ENCODE assay signal across 9 cellular contexts in the genomic region with DNA sequence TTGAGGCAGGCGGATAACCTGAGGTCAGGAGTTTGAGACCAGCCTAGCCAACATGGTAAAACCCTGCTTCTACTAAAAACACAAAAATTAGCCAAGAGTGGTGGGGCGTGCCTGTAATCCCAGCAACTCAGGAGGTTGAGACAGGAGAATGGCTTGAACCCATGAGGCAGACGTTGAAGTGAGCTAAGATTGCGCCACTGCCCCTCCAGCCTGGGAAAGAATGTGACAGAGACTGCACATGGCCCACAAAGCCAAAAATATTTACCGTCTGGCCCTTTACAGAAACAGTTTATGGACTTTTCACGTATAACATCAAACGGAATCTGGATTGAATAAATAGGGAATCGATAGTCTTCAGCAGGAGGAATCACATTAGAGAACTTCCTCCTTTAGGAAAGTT. TPM values are rescaled to one million over a fixed set of nuclear protein-coding genes. Genes with fewer than 3 reads are reported as not detected.
DNase-seq lines count a peak whose midpoint lies in the region; ATAC-seq, FAIRE-seq and TF ChIP-seq lines count a peak whose summit lies in the region.
"Had no signal": no experiment of that assay in that cellular context is flagged by ENCODE, and none has a peak within 500 bp of the region (broad histone marks: within the 10 kb centered on the region; RNA-seq: fewer than 3 reads in every experiment).

No MANE protein-coding gene starts in this region.

- H3K4me1 Mint-ChIP-seq in CD14-positive monocyte (peaks cover 28% of the 10 kb centered on the region), IgD-negative memory B cell (peaks cover 22 to 33% (median 28%) of the 10 kb centered on the region in 3 donors)

- H3K4me1 ChIP-seq in GM12878 (ENCODE audit: control insufficient read depth, insufficient read depth, low read length) (peaks cover 6% of the 10 kb centered on the region; the same call in 1 of the 2 replicates), mucosa of rectum (ENCODE audit: control insufficient read depth in 2 of 2, insufficient read depth in 2 of 2, low read length in 2 of 2) (peaks cover 23 to 31% of the 10 kb centered on the region in 2 donors)

- intact Hi-C loops in CD14-positive monocyte (cut with micrococcal nuclease) (loop anchor here in 1 of 2 donors (10.0 kb wide), 1 partner anchor 232 kb away; the partner anchor contains the start of gene DENR), GM12878 (cut with micrococcal nuclease; ENCODE audit: unreplicated experiment) (loop anchor here (2.0 kb wide), 1 partner anchor 14 kb away; no protein-coding TSS in a partner anchor)

- peak overlapping the region; percentile 4; the same call in 1 of the 2 replicates for H3K9ac ChIP-seq in GM12878 (ENCODE audit: control insufficient read depth, insufficient read depth, low read length)
- peak overlapping the region; percentile 3 to 31 for H3K9ac ChIP-seq in mucosa of rectum (ENCODE audit: low read depth in 1 of 2, low read length in 2 of 2)

- TF ChIP-seq POLR2A in GM12878 (IDR thresholded peaks at IDR 0.05; ENCODE audit: low read depth, low read length) = no peak

- H3K27ac ChIP-seq in GM12878 (ENCODE audit: control insufficient read depth, insufficient read depth) = 0 out of 2 replicates have a peak overlapping the region, but pooled peaks have one; percentile 6
- H3K27ac ChIP-seq in mucosa of rectum (ENCODE audit: low read depth in 2 of 2, low read length in 2 of 2) = no peak overlapping the region
- H3K27ac ChIP-seq: ovary had no signal

- H3K9me3 Mint-ChIP-seq in CD14-positive monocyte = no peaks in the 10 kb centered on the region
- H3K9me3 Mint-ChIP-seq in IgD-negative memory B cell = no peaks in the 10 kb centered on the region

- no peak for TF ChIP-seq RAD21 in GM12878 (IDR thresholded peaks at IDR 0.05; ENCODE audit: insufficient read depth, low read depth, low read length)

- H3K36me3 ChIP-seq in GM12878 (ENCODE audit: control insufficient read depth in 2 of 2, insufficient read depth in 2 of 2, low read length in 1 of 2) = peaks cover 5 to 42% of the 10 kb centered on the region in 2 experiments
- peaks cover 36 to 43% of the 10 kb centered on the region in 2 donors for H3K36me3 ChIP-seq in mucosa of rectum (ENCODE audit: control insufficient read depth in 2 of 2, insufficient read depth in 2 of 2, low read length in 2 of 2)
- H3K36me3 ChIP-seq: ovary had no signal

- H2AFZ ChIP-seq in GM12878 (ENCODE audit: control insufficient read depth, low read depth, low read length) = no peak overlapping the region

- 63% methylated on average over 8 of the region's 8 CpGs for WGBS in GM12878 (ENCODE audit: insufficient coverage, insufficient replicate concordance, low lambda C conversion rate, missing lambda C conversion rate)

- POLR2A ChIA-PET in GM12878 (lab: Charles Lee) = interaction anchor here (0.6 to 9.7 kb wide), 7 partner anchors 11 to 150 kb away, joined by 3 to 160 read pairs (median 4); partner anchors contain the start of gene ZCCHC8

- H3K4me3 ChIP-seq in GM12878 (peak overlapping the region; percentile 69), mucosa of rectum (ENCODE audit: low read length in 2 of 2) (peak overlapping the region; percentile 28 to 56)

- H3K27ac Mint-ChIP-seq in CD14-positive monocyte (peak overlapping the region in 5 of 7 donors; percentile 13 to 75 (median 63)), IgD-negative memory B cell (no peak overlapping the region)

- peaks cover 93% of the 10 kb centered on the region for H3K79me2 ChIP-seq in GM12878 (ENCODE audit: control insufficient read depth, insufficient read depth, low read length)

- H3K27me3 Mint-ChIP-seq in CD14-positive monocyte (ENCODE audit: low read depth in 3 of 3) = peaks cover 0 to 2% (median 0%) of the 10 kb centered on the region in 3 donors
- H3K27me3 Mint-ChIP-seq in IgD-negative memory B cell = no peaks in the 10 kb centered on the region

- no peak for ATAC-seq in GM12878

- RAD21 ChIA-PET in GM12878 (lab: Charles Lee; ENCODE audit: unreplicated experiment) = interaction anchor here (1.3 to 3.0 kb wide), 3 partner anchors 18 to 25 kb away, joined by 3 to 14 read pairs (median 3); partner anchors contain the start of gene ZCCHC8

- DNase-seq in CD14-positive monocyte (ENCODE audit: low spot score) = no peak
- no peak for DNase-seq in GM12878 (ENCODE audit: low read depth, low spot score)
- DNase-seq in foreskin melanocyte = no peak
- no peak for DNase-seq in mesenteric fat pad (ENCODE audit: low spot score)
- DNase-seq in NCI-H128 (lab: John Stamatoyannopoulos, UW; ENCODE audit: unreplicated experiment) = no peak
- no peak for DNase-seq in UCSD-AML1 (lab: John Stamatoyannopoulos, UW; ENCODE audit: unreplicated experiment)
- DNase-seq: ovary had no signal

- FAIRE-seq in GM12878 (lab: Jason Lieb, UNC) = no peak

- H3K4me3 Mint-ChIP-seq in CD14-positive monocyte = no peak overlapping the region
- H3K4me3 Mint-ChIP-seq in IgD-negative memory B cell = peak overlapping the region in 3 of 4 donors; percentile 35 to 94 (median 94)

- 0 out of 2 replicates have a peak, but pooled peaks cover 4% of the 10 kb centered on the region for H4K20me1 ChIP-seq in GM12878 (ENCODE audit: control insufficient read depth, insufficient read depth)

- H3K27me3 ChIP-seq in GM12878 (replicated peaks in 1 of 2; ENCODE audit: control insufficient read depth in 2 of 2, insufficient read depth in 2 of 2, low read length in 1 of 2) = no peaks in the 10 kb centered on the region
- no peaks in the 10 kb centered on the region for H3K27me3 ChIP-seq in mucosa of rectum (ENCODE audit: control insufficient read depth in 2 of 2, insufficient read depth in 2 of 2, low read length in 2 of 2)
- H3K27me3 ChIP-seq: ovary had no signal

- SMC1A ChIA-PET in GM12878 (lab: Charles Lee; ENCODE audit: uncharacterized antibody, unreplicated experiment) = interaction anchor here (0.6 to 2.6 kb wide), 5 partner anchors 10 to 100 kb away, joined by 3 to 34 read pairs (median 3); partner anchors contain the start of gene ZCCHC8

- in situ Hi-C loops in GM12878 (cut with MboI) = no loop called here

- no TSS peak for BruUV-seq in GM12878 (replicated peaks; lab: Mats Ljungman, UMichigan)

- TF ChIP-seq CTCF in CD14-positive monocyte (IDR thresholded peaks at IDR 0.05) = no peak
- TF ChIP-seq CTCF in GM12878 (IDR thresholded peaks at IDR 0.05 in 2 of 3, conservative IDR thresholded peaks at IDR 0.05 in 1 of 3; ENCODE audit: control insufficient read depth in 2 of 3, extremely low read depth in 1 of 3, insufficient read depth in 1 of 3, low read depth in 3 of 3, low read length in 3 of 3) = no peak

- no peak for TF ChIP-seq EP300 in GM12878 (IDR thresholded peaks at IDR 0.05; ENCODE audit: borderline replicate concordance in 1 of 2, control insufficient read depth in 1 of 2, low read depth in 2 of 2, low read length in 2 of 2)

- peak overlapping the region; percentile 46 for H3K4me2 ChIP-seq in GM12878 (ENCODE audit: control insufficient read depth, insufficient read depth)

- H3K36me3 Mint-ChIP-seq in CD14-positive monocyte (peaks cover 42 to 49% of the 10 kb centered on the region in 2 donors), IgD-negative memory B cell (peaks cover 2% of the 10 kb centered on the region)

- H3K9me3 ChIP-seq in GM12878 (replicated peaks; ENCODE audit: control insufficient read depth, insufficient read depth, low read length) (no peaks in the 10 kb centered on the region), mucosa of rectum (ENCODE audit: control insufficient read depth in 2 of 2, low read length in 2 of 2) (no peaks in the 10 kb centered on the region)
- H3K9me3 ChIP-seq: ovary had no signal

- CTCF ChIA-PET in GM12878 (lab: Yijun Ruan, JAX) = interaction anchor here (1.0 to 2.8 kb wide), 6 partner anchors 11 to 124 kb away, joined by 3 to 13 read pairs (median 5); partner anchors contain the start of gene ZCCHC8

RNA-seq across cellular contexts. Expression of gene RSRC2, which starts 3.5 kb away (rescaled TPM):
- polyA plus RNA-seq in CD14-positive monocyte = 10 to 100 TPM in 1 of 2 donors, 1 to 10 TPM in 1; 7.6 to 15.8 TPM
- 61.0 TPM for polyA plus RNA-seq in IgD-negative memory B cell
- 286 and 330 TPM in 2 replicates for total RNA-seq in GM12878 (2013; cell fraction: nucleolus; rRNA removed)
- 53.1 and 58.6 TPM in 2 replicates for total RNA-seq in GM12878 (2014; rRNA removed)
- total RNA-seq in GM12878 (2014; rRNA removed; fragmentation: Illumina TruSeq; extraction: Trizol) = 111 and 114 TPM in 2 replicates
- 50.3 and 58.4 TPM in 2 replicates for total RNA-seq in GM12878 (2021)
- 48.7 TPM for polyA plus RNA-seq in GM12878 (2011; ENCODE audit: low read depth)
- 78.4 and 117 TPM in 2 replicates for polyA plus RNA-seq in GM12878 (2011; rRNA removed)
- 19.2 and 20.0 TPM in 2 replicates for polyA plus RNA-seq in GM12878 (2011; cell fraction: cytosol; rRNA removed)
- polyA plus RNA-seq in GM12878 (2011; cell fraction: nucleus; rRNA removed) = 101 and 108 TPM in 2 replicates
- 62.0 and 71.1 TPM in 2 replicates for polyA plus RNA-seq in GM12878 (2012)
- polyA plus RNA-seq in GM12878 (2014; fragmentation: Illumina TruSeq; extraction: Trizol) = 112 and 155 TPM in 2 replicates
- 10 to 100 TPM; 49.8 to 52.3 TPM for polyA plus RNA-seq in GM12878 (2014; fragmentation: Nextera tagmentation; extraction: Ambion mirVana)
- 56.5 and 63.2 TPM in 2 replicates for polyA plus RNA-seq in GM12878 (2014; rRNA removed)
- polyA plus RNA-seq in GM12878 (2016; fragmentation: Nextera tagmentation; extraction: Ambion mirVana) = 10 to 100 TPM; 56.2 to 62.7 TPM
- 25.2 and 30.7 TPM in 2 replicates for polyA minus RNA-seq in GM12878 (2011; rRNA and poly(A)+ RNA removed)
- 11.7 and 14.7 TPM in 2 replicates for polyA minus RNA-seq in GM12878 (2011; cell fraction: cytosol; rRNA and poly(A)+ RNA removed)
- 40.9 and 71.0 TPM in 2 replicates for polyA minus RNA-seq in GM12878 (2011; cell fraction: nucleus; rRNA and poly(A)+ RNA removed)
- 55.2 TPM for total RNA-seq in mesenteric fat pad

RNA-seq across cellular contexts. Expression of gene KNTC1, which starts 3.8 kb away (rescaled TPM):
- polyA plus RNA-seq in CD14-positive monocyte (under 1 TPM; 0.65 to 0.81 TPM), IgD-negative memory B cell (5.2 TPM), GM12878 (2011; rRNA removed) (88.6 and 112 TPM in 2 replicates), GM12878 (2014; fragmentation: Illumina TruSeq; extraction: Trizol) (84.2 and 111 TPM in 2 replicates), GM12878 (2014; fragmentation: Nextera tagmentation; extraction: Ambion mirVana) (10 to 100 TPM; 37.2 to 38.3 TPM), GM12878 (2014; rRNA removed) (80.2 and 95.0 TPM in 2 replicates), GM12878 (2016; fragmentation: Nextera tagmentation; extraction: Ambion mirVana) (10 to 100 TPM; 52.9 to 64.8 TPM)
- total RNA-seq in GM12878 (2013; cell fraction: nucleolus; rRNA removed) = 424 and 439 TPM in 2 replicates
- total RNA-seq in GM12878 (2014; rRNA removed) (91.4 and 102 TPM in 2 replicates), GM12878 (2014; rRNA removed; fragmentation: Illumina TruSeq; extraction: Trizol) (118 and 120 TPM in 2 replicates), GM12878 (2021) (63.0 and 68.3 TPM in 2 replicates), mesenteric fat pad (8.5 TPM)
- polyA plus RNA-seq in GM12878 (2011; ENCODE audit: low read depth) = 27.9 TPM
- polyA plus RNA-seq in GM12878 (2011; cell fraction: cytosol; rRNA removed) = 41.4 and 51.7 TPM in 2 replicates
- 199 and 216 TPM in 2 replicates for polyA plus RNA-seq in GM12878 (2011; cell fraction: nucleus; rRNA removed)
- 43.3 and 48.1 TPM in 2 replicates for polyA plus RNA-seq in GM12878 (2012)
- 92.1 and 101 TPM in 2 replicates for polyA minus RNA-seq in GM12878 (2011; rRNA and poly(A)+ RNA removed)
- polyA minus RNA-seq in GM12878 (2011; cell fraction: cytosol; rRNA and poly(A)+ RNA removed) = 27.3 and 41.9 TPM in 2 replicates
- 88.3 and 135 TPM in 2 replicates for polyA minus RNA-seq in GM12878 (2011; cell fraction: nucleus; rRNA and poly(A)+ RNA removed)

RNA-seq across cellular contexts. Expression of gene ZCCHC8, which starts 22.5 kb away (rescaled TPM):
- polyA plus RNA-seq in CD14-positive monocyte (1 to 10 TPM; 2.5 to 5.4 TPM), IgD-negative memory B cell (13.6 TPM), GM12878 (2011; rRNA removed) (26.2 and 36.2 TPM in 2 replicates), GM12878 (2014; fragmentation: Illumina TruSeq; extraction: Trizol) (34.8 and 46.5 TPM in 2 replicates), GM12878 (2014; fragmentation: Nextera tagmentation; extraction: Ambion mirVana) (1 to 10 TPM; 8.8 to 9.4 TPM), GM12878 (2014; rRNA removed) (21.1 and 21.8 TPM in 2 replicates), GM12878 (2016; fragmentation: Nextera tagmentation; extraction: Ambion mirVana) (10 to 100 TPM; 16.9 to 18.7 TPM)
- 92.1 and 101 TPM in 2 replicates for total RNA-seq in GM12878 (2013; cell fraction: nucleolus; rRNA removed)
- total RNA-seq in GM12878 (2014; rRNA removed) (23.6 and 25.1 TPM in 2 replicates), GM12878 (2014; rRNA removed; fragmentation: Illumina TruSeq; extraction: Trizol) (28.9 and 30.3 TPM in 2 replicates), GM12878 (2021) (20.6 and 22.2 TPM in 2 replicates), mesenteric fat pad (14.9 TPM)
- 10.1 TPM for polyA plus RNA-seq in GM12878 (2011; ENCODE audit: low read depth)
- polyA plus RNA-seq in GM12878 (2011; cell fraction: cytosol; rRNA removed) = 19.7 and 20.7 TPM in 2 replicates
- polyA plus RNA-seq in GM12878 (2011; cell fraction: nucleus; rRNA removed) = 37.9 and 38.8 TPM in 2 replicates
- 15.6 and 19.7 TPM in 2 replicates for polyA plus RNA-seq in GM12878 (2012)
- polyA minus RNA-seq in GM12878 (2011; rRNA and poly(A)+ RNA removed) = 17.3 and 20.3 TPM in 2 replicates
- polyA minus RNA-seq in GM12878 (2011; cell fraction: cytosol; rRNA and poly(A)+ RNA removed) = 7.4 and 8.8 TPM in 2 replicates
- polyA minus RNA-seq in GM12878 (2011; cell fraction: nucleus; rRNA and poly(A)+ RNA removed) = 10.2 and 13.4 TPM in 2 replicates

Comparison
In these comparisons a context has a peak if more than half of its experiments do, and no peak if none do; other contexts are left out.
1. H3K27ac Mint-ChIP-seq: peak in CD14-positive monocyte (5 of 7); none in IgD-negative memory B cell (0 of 3).
2. H3K4me3 Mint-ChIP-seq: peak in IgD-negative memory B cell (3 of 4); none in CD14-positive monocyte (0 of 2).